9 cellular contexts compared by ENCODE assay signal in genomic region chr22:25061605-25062377, GRCh38.
A peak's percentile ranks its signal among the peaks of the same experiment; 100 is the strongest.
DNase-seq lines count a peak whose midpoint lies in the region; ATAC-seq and TF ChIP-seq lines count a peak whose summit lies in the region.
"Had no signal": no experiment of that assay in that cellular context is flagged by ENCODE, and none has a peak within 500 bp of the region (broad histone marks: within the 10 kb centered on the region; RNA-seq: fewer than 3 reads in every experiment).

No MANE protein-coding gene starts in this region.

- CTCF ChIA-PET in activated CD4-positive, alpha-beta memory T cell treated with anti-CD3 and anti-CD28 coated beads, Interleukin-2, amount 10 ng/mL, durations not matched to agents 7 days and 5 days (lab: Charles Lee), result interaction anchor here (1.1 to 2.2 kb wide), 3 partner anchors 9 to 123 kb away, joined by 3 to 5 read pairs (median 5); no protein-coding TSS in a partner anchor

- H3K27me3 Mint-ChIP-seq in activated T-cell treated with anti-CD3 and anti-CD28 coated beads, Interleukin-2, amount 50 U/mL, for 24 hours, result no peaks in the 10 kb centered on the region
- no peaks in the 10 kb centered on the region for H3K27me3 Mint-ChIP-seq in activated CD4-positive, alpha-beta memory T cell treated with anti-CD3 and anti-CD28 coated beads, Interleukin-2, amount 10 ng/mL, durations not matched to agents 7 days and 5 days
- peaks cover 6% of the 10 kb centered on the region for H3K27me3 Mint-ChIP-seq in endothelial cell (ENCODE audit: unreplicated experiment)

- no peak for ATAC-seq in stimulated activated effector memory CD8-positive, alpha-beta T cell treated with anti-CD3 and anti-CD28 coated beads, Interleukin-12 subunit alpha, Interleukin-12 subunit beta, amount 100 ng/mL, for 72 hours
- ATAC-seq in HG03439 (IDR thresholded peaks at IDR 0.05; ENCODE audit: unreplicated experiment) (no peak), HG03045 (IDR thresholded peaks at IDR 0.05; ENCODE audit: unreplicated experiment) (no peak)

- no peak for DNase-seq in activated T-cell treated with anti-CD3 and anti-CD28 coated beads, Interleukin-2, amount 50 U/mL, for 24 hours
- no peak for DNase-seq in activated T-cell treated with anti-CD3 and anti-CD28 coated beads for 4 hours
- DNase-seq in activated CD4-positive, alpha-beta memory T cell treated with anti-CD3 and anti-CD28 coated beads, Interleukin-2, amount 10 ng/mL, durations not matched to agents 7 days and 5 days, result no peak
- no peak for DNase-seq in endothelial cell (ENCODE audit: low spot score)
- DNase-seq in stimulated activated effector memory CD8-positive, alpha-beta T cell treated with anti-CD3 and anti-CD28 coated beads, Interleukin-12 subunit alpha, Interleukin-12 subunit beta, amount 100 ng/mL, for 72 hours (ENCODE audit: low spot score in 2 of 2), result no peak
- DNase-seq in stimulated activated CD4-positive, alpha-beta T cell treated with anti-CD3 and anti-CD28 coated beads, Interleukin-4, amount 100 ng/mL, for 24 hours, result no peak
- DNase-seq: DMS79 treated with DMSO at 0.1 percent for 48 hours had no signal

- H3K9me3 Mint-ChIP-seq in activated T-cell treated with anti-CD3 and anti-CD28 coated beads, Interleukin-2, amount 50 U/mL, for 24 hours, result no peaks in the 10 kb centered on the region
- no peaks in the 10 kb centered on the region for H3K9me3 Mint-ChIP-seq in activated CD4-positive, alpha-beta memory T cell treated with anti-CD3 and anti-CD28 coated beads, Interleukin-2, amount 10 ng/mL, durations not matched to agents 7 days and 5 days
- H3K9me3 Mint-ChIP-seq in endothelial cell (ENCODE audit: unreplicated experiment), result no peaks in the 10 kb centered on the region
- no peaks in the 10 kb centered on the region for H3K9me3 Mint-ChIP-seq in stimulated activated effector memory CD8-positive, alpha-beta T cell treated with anti-CD3 and anti-CD28 coated beads, Interleukin-12 subunit alpha, Interleukin-12 subunit beta, amount 100 ng/mL, for 72 hours

- peaks cover 87% of the 10 kb centered on the region for H3K4me1 Mint-ChIP-seq in activated T-cell treated with anti-CD3 and anti-CD28 coated beads, Interleukin-2, amount 50 U/mL, for 24 hours (ENCODE audit: low read depth)
- peaks cover 50% of the 10 kb centered on the region for H3K4me1 Mint-ChIP-seq in activated CD4-positive, alpha-beta memory T cell treated with anti-CD3 and anti-CD28 coated beads, Interleukin-2, amount 10 ng/mL, durations not matched to agents 7 days and 5 days
- peaks cover 19% of the 10 kb centered on the region for H3K4me1 Mint-ChIP-seq in endothelial cell (ENCODE audit: unreplicated experiment)
- H3K4me1 Mint-ChIP-seq in stimulated activated effector memory CD8-positive, alpha-beta T cell treated with anti-CD3 and anti-CD28 coated beads, Interleukin-12 subunit alpha, Interleukin-12 subunit beta, amount 100 ng/mL, for 72 hours, result peaks cover 62% of the 10 kb centered on the region

- no peak for TF ChIP-seq CTCF in endothelial cell (IDR thresholded peaks at IDR 0.05; ENCODE audit: unreplicated experiment)

- peak overlapping the region; percentile 63 for H3K4me3 Mint-ChIP-seq in activated T-cell treated with anti-CD3 and anti-CD28 coated beads, Interleukin-2, amount 50 U/mL, for 24 hours
- peak overlapping the region; percentile 38 for H3K4me3 Mint-ChIP-seq in activated CD4-positive, alpha-beta memory T cell treated with anti-CD3 and anti-CD28 coated beads, Interleukin-2, amount 10 ng/mL, durations not matched to agents 7 days and 5 days
- H3K4me3 Mint-ChIP-seq in endothelial cell (ENCODE audit: unreplicated experiment), result peak overlapping the region; percentile 10
- H3K4me3 Mint-ChIP-seq in stimulated activated effector memory CD8-positive, alpha-beta T cell treated with anti-CD3 and anti-CD28 coated beads, Interleukin-12 subunit alpha, Interleukin-12 subunit beta, amount 100 ng/mL, for 72 hours, result peak overlapping the region; percentile 73

- peak overlapping the region; percentile 96 for H3K27ac Mint-ChIP-seq in activated T-cell treated with anti-CD3 and anti-CD28 coated beads, Interleukin-2, amount 50 U/mL, for 24 hours
- H3K27ac Mint-ChIP-seq in activated CD4-positive, alpha-beta memory T cell treated with anti-CD3 and anti-CD28 coated beads, Interleukin-2, amount 10 ng/mL, durations not matched to agents 7 days and 5 days, result peak overlapping the region; percentile 69
- H3K27ac Mint-ChIP-seq in endothelial cell (ENCODE audit: unreplicated experiment), result peak overlapping the region; percentile 93
- peak overlapping the region; percentile 95 for H3K27ac Mint-ChIP-seq in stimulated activated effector memory CD8-positive, alpha-beta T cell treated with anti-CD3 and anti-CD28 coated beads, Interleukin-12 subunit alpha, Interleukin-12 subunit beta, amount 100 ng/mL, for 72 hours

- no peaks in the 10 kb centered on the region for H3K36me3 Mint-ChIP-seq in activated T-cell treated with anti-CD3 and anti-CD28 coated beads, Interleukin-2, amount 50 U/mL, for 24 hours (ENCODE audit: low read depth)
- H3K36me3 Mint-ChIP-seq in activated CD4-positive, alpha-beta memory T cell treated with anti-CD3 and anti-CD28 coated beads, Interleukin-2, amount 10 ng/mL, durations not matched to agents 7 days and 5 days (ENCODE audit: low read depth), result peaks cover 7% of the 10 kb centered on the region
- no peaks in the 10 kb centered on the region for H3K36me3 Mint-ChIP-seq in endothelial cell (ENCODE audit: low read depth, unreplicated experiment)
- H3K36me3 Mint-ChIP-seq in stimulated activated effector memory CD8-positive, alpha-beta T cell treated with anti-CD3 and anti-CD28 coated beads, Interleukin-12 subunit alpha, Interleukin-12 subunit beta, amount 100 ng/mL, for 72 hours, result no peaks in the 10 kb centered on the region

- POLR2A ChIA-PET in activated CD4-positive, alpha-beta memory T cell treated with anti-CD3 and anti-CD28 coated beads, Interleukin-2, amount 10 ng/mL, durations not matched to agents 7 days and 5 days (lab: Charles Lee), result interaction anchor here (0.6 to 4.4 kb wide), 3 partner anchors 14 to 648 kb away, joined by 3 to 10 read pairs (median 4); no protein-coding TSS in a partner anchor

Comparison
In these comparisons a context has a peak if more than half of its experiments do, and no peak if none do; other contexts are left out.
1. H3K4me3 Mint-ChIP-seq: peak in every context shown above with its lines; median percentile 73 in stimulated activated effector memory CD8-positive, alpha-beta T cell treated with anti-CD3 and anti-CD28 coated beads, Interleukin-12 subunit alpha, Interleukin-12 subunit beta, amount 100 ng/mL, for 72 hours; 63 in activated T-cell treated with anti-CD3 and anti-CD28 coated beads, Interleukin-2, amount 50 U/mL, for 24 hours; 38 in activated CD4-positive, alpha-beta memory T cell treated with anti-CD3 and anti-CD28 coated beads, Interleukin-2, amount 10 ng/mL, durations not matched to agents 7 days and 5 days; 10 in endothelial cell.